21 cellular contexts compared by ENCODE assay signal in the genomic region with DNA sequence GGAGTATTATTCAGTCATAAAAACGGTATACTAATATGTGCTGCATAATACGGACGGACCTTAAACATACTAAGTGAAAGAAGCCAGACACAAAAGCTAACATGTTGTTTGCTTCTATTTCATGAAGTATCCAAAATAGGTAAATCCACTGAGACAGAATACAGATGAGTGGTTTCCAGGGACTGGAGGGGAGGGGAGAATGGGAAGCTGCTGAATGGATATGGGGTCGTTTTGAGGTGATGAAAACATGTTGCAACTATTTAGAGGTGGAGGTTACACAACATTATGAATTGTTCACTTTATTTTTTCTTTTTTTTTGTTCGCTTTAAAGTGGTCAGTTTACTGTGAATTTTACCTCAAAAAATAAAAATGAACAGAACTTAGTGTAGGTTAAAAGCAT. TPM values are rescaled to one million over a fixed set of nuclear protein-coding genes. Genes with fewer than 3 reads are reported as not detected.
DNase-seq lines count a peak whose midpoint lies in the region; ATAC-seq and TF ChIP-seq lines count a peak whose summit lies in the region.
"Had no signal": no experiment of that assay in that cellular context is flagged by ENCODE, and none has a peak within 500 bp of the region (broad histone marks: within the 10 kb centered on the region; RNA-seq: fewer than 3 reads in every experiment).

No MANE protein-coding gene starts in this region.

- no peak overlapping the region for H3K4me3 ChIP-seq in endodermal cell (ENCODE audit: low read length)
- H3K4me3 ChIP-seq in smooth muscle cell = no peak overlapping the region
- H3K4me3 ChIP-seq: dorsolateral prefrontal cortex, pancreas, skin epidermis, vagina had no signal

- POLR2A ChIA-PET in T-cell (lab: Charles Lee) = no interaction called here

- no peak for DNase-seq in activated naive CD4-positive, alpha-beta T cell treated with anti-CD3 and anti-CD28 coated beads for 36 hours
- no peak for DNase-seq in T-cell
- no peak for DNase-seq in endodermal cell
- no peak for DNase-seq in smooth muscle cell (lab: John Stamatoyannopoulos, UW; ENCODE audit: unreplicated experiment)
- DNase-seq in OCI-M2 (lab: John Stamatoyannopoulos, UW; ENCODE audit: unreplicated experiment) = no peak
- no peak for DNase-seq in DMS79 treated with DMSO at 0.1 percent for 48 hours (lab: John Stamatoyannopoulos, UW)
- DNase-seq: activated CD4-positive, CD25-positive, alpha-beta regulatory T cell treated with anti-CD3 and anti-CD28 coated beads, Interleukin-2, amount 50 U/mL, for 72 hours; activated T-cell treated with anti-CD3 and anti-CD28 coated beads for 4 hours; dorsolateral prefrontal cortex; NCI-H2029; NCI-H446; pancreas; SHP77 treated with DMSO at 0.1 percent for 48 hours; T-helper 9 cell had no signal

- CTCF ChIA-PET in activated naive CD4-positive, alpha-beta T cell treated with anti-CD3 and anti-CD28 coated beads for 36 hours (lab: Charles Lee) = interaction anchor here (0.6 to 2.9 kb wide), 5 partner anchors 22 to 243 kb away, joined by 3 to 11 read pairs (median 4); no protein-coding TSS in a partner anchor
- CTCF ChIA-PET in T-cell (lab: Charles Lee) = interaction anchor here (0.7 to 1.8 kb wide), 3 partner anchors 17 to 95 kb away, joined by 3 to 4 read pairs (median 3); no protein-coding TSS in a partner anchor

- H3K4me1 ChIP-seq in endodermal cell (ENCODE audit: control insufficient read depth, insufficient read depth, low read length) = no peaks in the 10 kb centered on the region
- H3K4me1 ChIP-seq in smooth muscle cell (ENCODE audit: low read depth) = peaks cover 2% of the 10 kb centered on the region
- H3K4me1 ChIP-seq: pancreas had no signal

- peak overlapping the region; percentile 71 for H3K27ac Mint-ChIP-seq in activated naive CD4-positive, alpha-beta T cell treated with anti-CD3 and anti-CD28 coated beads, Interleukin-2, amount 50 U/mL, for 24 hours
- H3K27ac Mint-ChIP-seq in activated naive CD4-positive, alpha-beta T cell treated with anti-CD3 and anti-CD28 coated beads for 36 hours = no peak overlapping the region
- H3K27ac Mint-ChIP-seq in T-cell (peak overlapping the region; percentile 5 to 41), endodermal cell (peak overlapping the region; percentile 18)

- no peak overlapping the region for H3K4me2 ChIP-seq in smooth muscle cell

- H3K9me3 ChIP-seq in endodermal cell (ENCODE audit: control insufficient read depth, low read length) = peaks cover 11% of the 10 kb centered on the region
- peaks cover 10% of the 10 kb centered on the region for H3K9me3 ChIP-seq in smooth muscle cell (replicated peaks; ENCODE audit: low read depth)
- H3K9me3 ChIP-seq: pancreas, vagina had no signal

- peaks cover 10% of the 10 kb centered on the region for H3K36me3 Mint-ChIP-seq in activated naive CD4-positive, alpha-beta T cell treated with anti-CD3 and anti-CD28 coated beads, Interleukin-2, amount 50 U/mL, for 24 hours
- peaks cover 10% of the 10 kb centered on the region for H3K36me3 Mint-ChIP-seq in activated naive CD4-positive, alpha-beta T cell treated with anti-CD3 and anti-CD28 coated beads for 36 hours (ENCODE audit: low read depth)
- H3K36me3 Mint-ChIP-seq in T-cell (peaks cover 11% of the 10 kb centered on the region), endodermal cell (ENCODE audit: low read depth) (peaks cover 17% of the 10 kb centered on the region)

- peaks cover 54% of the 10 kb centered on the region for H3K4me1 Mint-ChIP-seq in activated naive CD4-positive, alpha-beta T cell treated with anti-CD3 and anti-CD28 coated beads, Interleukin-2, amount 50 U/mL, for 24 hours
- H3K4me1 Mint-ChIP-seq in activated naive CD4-positive, alpha-beta T cell treated with anti-CD3 and anti-CD28 coated beads for 36 hours (ENCODE audit: low read depth) = peaks cover 44% of the 10 kb centered on the region
- H3K4me1 Mint-ChIP-seq in T-cell = peaks cover 45 to 52% (median 52%) of the 10 kb centered on the region in 3 donors
- H3K4me1 Mint-ChIP-seq in endodermal cell = peaks cover 14% of the 10 kb centered on the region

- no peaks in the 10 kb centered on the region for H3K9me3 Mint-ChIP-seq in activated naive CD4-positive, alpha-beta T cell treated with anti-CD3 and anti-CD28 coated beads, Interleukin-2, amount 50 U/mL, for 24 hours
- H3K9me3 Mint-ChIP-seq in activated naive CD4-positive, alpha-beta T cell treated with anti-CD3 and anti-CD28 coated beads for 36 hours = peaks cover 4% of the 10 kb centered on the region
- H3K9me3 Mint-ChIP-seq in T-cell (peaks cover 4 to 7% (median 4%) of the 10 kb centered on the region in 3 donors), endodermal cell (no peaks in the 10 kb centered on the region)
- H3K9me3 Mint-ChIP-seq: activated naive CD4-positive, alpha-beta T cell treated with anti-CD3 and anti-CD28 coated beads, Interleukin-2, amount 50 U/mL, for 72 hours had no signal

- no peak overlapping the region for H3K4me3 Mint-ChIP-seq in activated naive CD4-positive, alpha-beta T cell treated with anti-CD3 and anti-CD28 coated beads, Interleukin-2, amount 50 U/mL, for 24 hours
- no peak overlapping the region for H3K4me3 Mint-ChIP-seq in activated naive CD4-positive, alpha-beta T cell treated with anti-CD3 and anti-CD28 coated beads for 36 hours
- H3K4me3 Mint-ChIP-seq in T-cell = no peak overlapping the region
- no peak overlapping the region for H3K4me3 Mint-ChIP-seq in endodermal cell
- H3K4me3 Mint-ChIP-seq: IgD-negative memory B cell had no signal

- TF ChIP-seq CTCF in endodermal cell (conservative IDR thresholded peaks at IDR 0.05) (no peak), smooth muscle cell (IDR thresholded peaks at IDR 0.05; ENCODE audit: borderline replicate concordance, insufficient read depth, poor library complexity, severe bottlenecking) (no peak)

- 92 to 97% methylated on average over 3 to 4 of the region's 5 CpGs for whole genome bisulfite sequencing in endodermal cell (ENCODE audit: insufficient coverage in 1 of 2, insufficient read length in 1 of 2), 2 experiments
- 88% methylated on average over 5 of the region's 5 CpGs for WGBS in smooth muscle cell (ENCODE audit: low lambda C conversion rate)

- intact Hi-C loops in activated naive CD4-positive, alpha-beta T cell treated with anti-CD3 and anti-CD28 coated beads for 36 hours (cut with micrococcal nuclease) = loop anchor here (1.0 to 5.0 kb wide), 3 partner anchors 18 to 49 kb away; no protein-coding TSS in a partner anchor

- peaks cover 98% of the 10 kb centered on the region for H3K79me2 ChIP-seq in smooth muscle cell (ENCODE audit: low read depth)

- no peaks in the 10 kb centered on the region for H3K27me3 Mint-ChIP-seq in activated naive CD4-positive, alpha-beta T cell treated with anti-CD3 and anti-CD28 coated beads, Interleukin-2, amount 50 U/mL, for 24 hours
- no peaks in the 10 kb centered on the region for H3K27me3 Mint-ChIP-seq in activated naive CD4-positive, alpha-beta T cell treated with anti-CD3 and anti-CD28 coated beads for 36 hours (ENCODE audit: low read depth)
- H3K27me3 Mint-ChIP-seq in T-cell (no peaks in the 10 kb centered on the region), endodermal cell (ENCODE audit: insufficient read depth) (no peaks in the 10 kb centered on the region)
- H3K27me3 Mint-ChIP-seq: IgD-negative memory B cell had no signal

- H2AFZ ChIP-seq in smooth muscle cell (ENCODE audit: low read depth) = no peak overlapping the region

- H3F3A ChIP-seq in smooth muscle cell (ENCODE audit: low read depth) = no peaks in the 10 kb centered on the region

- H3K27me3 ChIP-seq in endodermal cell (ENCODE audit: control insufficient read depth, insufficient read depth, low read length, poor library complexity, severe bottlenecking) (no peaks in the 10 kb centered on the region), smooth muscle cell (ENCODE audit: low read depth) (no peaks in the 10 kb centered on the region)
- H3K27me3 ChIP-seq: dorsolateral prefrontal cortex, pancreas, vagina had no signal

- H3K36me3 ChIP-seq in endodermal cell (ENCODE audit: control insufficient read depth, insufficient read depth, low read length) = peaks cover 23% of the 10 kb centered on the region
- H3K36me3 ChIP-seq in smooth muscle cell (ENCODE audit: low read depth) = peaks cover 8% of the 10 kb centered on the region
- H3K36me3 ChIP-seq: pancreas, vagina had no signal

- no peak overlapping the region for H3K9ac ChIP-seq in endodermal cell (ENCODE audit: extremely low read depth, low read length, poor library complexity, severe bottlenecking)
- H3K9ac ChIP-seq in smooth muscle cell (ENCODE audit: low read depth) = no peak overlapping the region

- ATAC-seq in T-cell (replicated peaks in 1 of 4) = no peak
- ATAC-seq in activated CD4-positive, CD25-positive, alpha-beta regulatory T cell treated with anti-CD3 and anti-CD28 coated beads, Interleukin-2, amount 50 U/mL, for 24 hours = no peak
- ATAC-seq: esophagus mucosa, pancreas had no signal

- H4K20me1 ChIP-seq in smooth muscle cell (ENCODE audit: low read depth) = peaks cover 90% of the 10 kb centered on the region

- H3K27ac ChIP-seq in endodermal cell (ENCODE audit: low read depth, low read length) (no peak overlapping the region), smooth muscle cell (ENCODE audit: low read depth) (peak overlapping the region; percentile 8)
- H3K27ac ChIP-seq: pancreas, skin epidermis, vagina had no signal

RNA-seq across cellular contexts. Expression of a gene that starts 52.9 kb away (rescaled TPM):
- total RNA-seq in activated naive CD4-positive, alpha-beta T cell treated with anti-CD3 and anti-CD28 coated beads for 36 hours = 10 to 100 TPM; 84.2 to 93.0 TPM
- total RNA-seq in T-cell = 10 to 100 TPM; 35.0 to 78.7 (median 71.2) TPM
- total RNA-seq in endodermal cell = 100 to 1,000 TPM; 115 to 121 TPM
- polyA plus RNA-seq in endodermal cell (2013, experiment 1 of 2) = 102 TPM
- polyA plus RNA-seq in endodermal cell (2013, experiment 2 of 2) = 95.8 TPM
- total RNA-seq in smooth muscle cell = 121 and 149 TPM in 2 replicates
- polyA plus RNA-seq in smooth muscle cell = 101 and 111 TPM in 2 replicates
